In the genomic region with DNA sequence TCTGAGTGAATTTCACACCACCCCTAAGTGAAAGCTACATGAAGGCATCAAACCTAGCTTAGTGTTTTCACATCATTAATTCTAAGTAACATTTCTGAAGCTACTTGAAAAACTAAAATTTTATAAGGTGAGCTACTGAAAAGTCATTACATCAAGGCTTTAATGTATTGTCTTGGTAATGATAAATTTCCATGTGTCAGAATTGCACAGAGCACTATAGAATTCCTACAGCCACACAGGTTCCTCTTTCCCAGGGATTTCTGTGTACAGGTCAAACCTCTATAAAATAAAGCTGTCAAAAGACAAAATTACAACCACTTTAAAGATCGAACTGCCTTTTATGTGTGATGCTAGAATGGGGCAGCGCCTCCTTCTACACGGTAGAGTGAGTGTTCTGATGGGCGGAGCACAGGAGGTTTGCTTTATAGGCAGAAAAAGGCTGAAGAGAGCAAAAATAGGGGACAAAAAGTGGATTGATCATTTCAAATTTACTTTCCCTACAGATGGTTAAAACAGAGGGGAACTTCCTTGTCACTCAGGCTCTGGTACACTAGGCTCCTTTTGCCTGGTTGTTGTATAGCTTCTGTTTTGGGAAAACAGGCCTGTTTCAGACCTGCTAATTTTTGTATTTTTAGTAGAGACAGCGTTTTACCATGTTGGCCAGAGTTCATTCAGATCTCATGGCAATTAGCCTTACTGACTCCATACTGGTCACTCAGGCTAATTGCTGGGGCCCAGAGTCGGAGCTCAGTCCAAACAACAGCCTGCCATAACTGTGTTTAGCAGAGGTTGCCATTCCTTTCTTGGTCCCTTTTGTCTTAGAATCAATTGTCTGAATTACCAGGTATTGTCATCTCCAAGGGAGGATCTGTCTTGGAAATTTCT, we compare ENCODE assay signal across 27 cellular contexts.
DNase-seq lines count a peak whose midpoint lies in the region; ATAC-seq and TF ChIP-seq lines count a peak whose summit lies in the region.
"Had no signal": no experiment of that assay in that cellular context is flagged by ENCODE, and none has a peak within 500 bp of the region (broad histone marks: within the 10 kb centered on the region; RNA-seq: fewer than 3 reads in every experiment).

No MANE protein-coding gene starts in this region.

- intact Hi-C loops in mucosa of descending colon (cut with DNase I, micrococcal nuclease): no loop called here

- peak; percentile 62 for ATAC-seq in mucosa of descending colon
- no peak for ATAC-seq in GM21786 (IDR thresholded peaks at IDR 0.05; ENCODE audit: unreplicated experiment)
- ATAC-seq: activated naive CD4-positive, alpha-beta T cell treated with anti-CD3 and anti-CD28 coated beads, Interleukin-2, amount 50 U/mL, for 72 hours; naive thymus-derived CD4-positive, alpha-beta T cell; stimulated activated naive CD8-positive, alpha-beta T cell treated with anti-CD3 and anti-CD28 coated beads, Interleukin-15, Interleukin-2, amounts not matched to agents 100 U/mL and 50 U/mL, for 24 hours had no signal

- peak overlapping the region; percentile 57 for H3K4me3 ChIP-seq in ACC112 (ENCODE audit: low read depth, low read length)
- H3K4me3 ChIP-seq in brain microvascular endothelial cell (ENCODE audit: low read depth, low read length): no peak overlapping the region
- no peak overlapping the region for H3K4me3 ChIP-seq in mucosa of descending colon
- H3K4me3 ChIP-seq: cardiac muscle cell, left ventricle myocardium inferior had no signal

- DNase-seq in HFFc6 (no peak), brain microvascular endothelial cell (no peak), mucosa of descending colon (peak in 1 of 3 donors; percentile 30), NCI-H1694 treated with DMSO at 0.1 percent for 48 hours (lab: John Stamatoyannopoulos, UW) (no peak), GF-D8 (lab: John Stamatoyannopoulos, UW) (no peak)
- DNase-seq in T-helper 2 cell treated with Interferon-gamma antibody and Interleukin-4, amounts not matched to agents 5 μg/mL and 100 μg/mL, for 36 hours (ENCODE audit: low spot score): no peak
- DNase-seq: activated CD4-positive, alpha-beta memory T cell treated with anti-CD3 and anti-CD28 coated beads for 36 hours; activated CD4-positive, CD25-positive, alpha-beta regulatory T cell treated with anti-CD3 and anti-CD28 coated beads, Interleukin-2, amount 50 U/mL, for 72 hours; activated CD8-positive, alpha-beta memory T cell treated with anti-CD3 and anti-CD28 coated beads, Interleukin-2, amount 50 U/mL, for 48 hours; DMS79; GDM1; hypothalamus; immature natural killer cell; Kasumi-1; left ventricle myocardium inferior; MV-4-11; naive thymus-derived CD4-positive, alpha-beta T cell; NCI-H1694; NCI-H524 treated with DMSO at 0.1 percent for 48 hours; RPMI8226; stimulated activated naive CD8-positive, alpha-beta T cell treated with anti-CD3 and anti-CD28 coated beads, Interleukin-15, Interleukin-2, amounts not matched to agents 100 U/mL and 50 U/mL, for 24 hours had no signal

- peaks cover 78% of the 10 kb centered on the region for H3K4me1 Mint-ChIP-seq in HFFc6 (ENCODE audit: low read depth)
- H3K4me1 Mint-ChIP-seq in T-helper 2 cell treated with Interferon-gamma antibody and Interleukin-4, amounts not matched to agents 5 μg/mL and 100 μg/mL, for 36 hours (ENCODE audit: low read depth): peaks cover 2% of the 10 kb centered on the region
- H3K4me1 Mint-ChIP-seq: immature natural killer cell had no signal

- no peaks in the 10 kb centered on the region for H3K9me3 Mint-ChIP-seq in HFFc6
- H3K9me3 Mint-ChIP-seq in T-helper 2 cell treated with Interferon-gamma antibody and Interleukin-4, amounts not matched to agents 5 μg/mL and 100 μg/mL, for 36 hours: no peaks in the 10 kb centered on the region
- H3K9me3 Mint-ChIP-seq: activated CD4-positive, alpha-beta memory T cell treated with anti-CD3 and anti-CD28 coated beads for 36 hours; T-helper 1 cell treated with Interleukin-12 subunit alpha and Interleukin-12 subunit beta and Interleukin-4 antibody, amounts not matched to agents 30 μg/mL and 1 μg/mL, for 36 hours had no signal

- H3K27me3 ChIP-seq in ACC112 (ENCODE audit: insufficient read depth, low read length): no peaks in the 10 kb centered on the region
- no peaks in the 10 kb centered on the region for H3K27me3 ChIP-seq in brain microvascular endothelial cell (replicated peaks)
- H3K27me3 ChIP-seq: cardiac muscle cell had no signal

- H2AFZ ChIP-seq in ACC112 (ENCODE audit: low read length, unreplicated experiment): peak overlapping the region; percentile 81

- no peak for TF ChIP-seq CTCF in HFFc6 (IDR thresholded peaks at IDR 0.05)
- no peak for TF ChIP-seq CTCF in brain microvascular endothelial cell (IDR thresholded peaks at IDR 0.05; ENCODE audit: low read depth, low read length, missing control alignments)
- no peak for TF ChIP-seq CTCF in mucosa of descending colon (IDR thresholded peaks at IDR 0.05)

- in situ Hi-C loops in brain microvascular endothelial cell (cut with HindIII; ENCODE audit: low pct_ligation_motif_present, low sequenced_read_pairs): no loop called here

- H3K27me3 Mint-ChIP-seq in HFFc6 (ENCODE audit: insufficient read depth): no peaks in the 10 kb centered on the region; the same call in 1 of the 2 replicates
- no peaks in the 10 kb centered on the region for H3K27me3 Mint-ChIP-seq in T-helper 2 cell treated with Interferon-gamma antibody and Interleukin-4, amounts not matched to agents 5 μg/mL and 100 μg/mL, for 36 hours (ENCODE audit: low read depth)
- H3K27me3 Mint-ChIP-seq: B cell had no signal

- H3K36me3 Mint-ChIP-seq in HFFc6 (ENCODE audit: low read depth): no peaks in the 10 kb centered on the region; the same call in 1 of the 2 replicates
- H3K36me3 Mint-ChIP-seq in T-helper 2 cell treated with Interferon-gamma antibody and Interleukin-4, amounts not matched to agents 5 μg/mL and 100 μg/mL, for 36 hours (ENCODE audit: low read depth): no peaks in the 10 kb centered on the region
- H3K36me3 Mint-ChIP-seq: activated CD4-positive, alpha-beta memory T cell treated with anti-CD3 and anti-CD28 coated beads for 36 hours; immature natural killer cell; naive thymus-derived CD4-positive, alpha-beta T cell had no signal

- H3K79me2 ChIP-seq in ACC112 (ENCODE audit: control insufficient read depth, insufficient read depth, low read length, unreplicated experiment): no peaks in the 10 kb centered on the region

- H3K27ac ChIP-seq in ACC112 (ENCODE audit: low read depth, low read length) (peak overlapping the region; percentile 89), brain microvascular endothelial cell (peak overlapping the region; percentile 97)
- H3K27ac ChIP-seq: cardiac muscle cell, left ventricle myocardium inferior had no signal

- H3K27ac Mint-ChIP-seq in HFFc6: peak overlapping the region; percentile 87
- H3K27ac Mint-ChIP-seq in T-helper 2 cell treated with Interferon-gamma antibody and Interleukin-4, amounts not matched to agents 5 μg/mL and 100 μg/mL, for 36 hours: no peak overlapping the region
- H3K27ac Mint-ChIP-seq: activated CD4-positive, alpha-beta memory T cell treated with anti-CD3 and anti-CD28 coated beads for 36 hours; activated naive CD4-positive, alpha-beta T cell treated with anti-CD3 and anti-CD28 coated beads, Interleukin-2, amount 50 U/mL, for 72 hours; B cell; immature natural killer cell; naive thymus-derived CD4-positive, alpha-beta T cell; T-helper 1 cell treated with Interleukin-12 subunit alpha and Interleukin-12 subunit beta and Interleukin-4 antibody, amounts not matched to agents 30 μg/mL and 1 μg/mL, for 36 hours had no signal

- peak overlapping the region; percentile 56 for H3K4me3 Mint-ChIP-seq in HFFc6
- H3K4me3 Mint-ChIP-seq in T-helper 2 cell treated with Interferon-gamma antibody and Interleukin-4, amounts not matched to agents 5 μg/mL and 100 μg/mL, for 36 hours: no peak overlapping the region
- H3K4me3 Mint-ChIP-seq: activated CD4-positive, alpha-beta memory T cell treated with anti-CD3 and anti-CD28 coated beads for 36 hours; B cell; immature natural killer cell; naive thymus-derived CD4-positive, alpha-beta T cell; T-helper 1 cell treated with Interleukin-12 subunit alpha and Interleukin-12 subunit beta and Interleukin-4 antibody, amounts not matched to agents 30 μg/mL and 1 μg/mL, for 36 hours had no signal

- no peaks in the 10 kb centered on the region for H3K9me3 ChIP-seq in mucosa of descending colon
- H3K9me3 ChIP-seq: left ventricle myocardium inferior had no signal

- H3K36me3 ChIP-seq in ACC112 (ENCODE audit: insufficient read depth, low read length) (no peaks in the 10 kb centered on the region), brain microvascular endothelial cell (replicated peaks) (no peaks in the 10 kb centered on the region), mucosa of descending colon (ENCODE audit: low read depth) (no peaks in the 10 kb centered on the region)
- H3K36me3 ChIP-seq: cardiac muscle cell, left ventricle myocardium inferior had no signal

- H3K4me1 ChIP-seq in ACC112 (ENCODE audit: control insufficient read depth, insufficient read depth, low read length, unreplicated experiment) (peaks cover 28% of the 10 kb centered on the region), mucosa of descending colon (ENCODE audit: low read depth) (peaks cover 13% of the 10 kb centered on the region)
